In the genomic region with DNA sequence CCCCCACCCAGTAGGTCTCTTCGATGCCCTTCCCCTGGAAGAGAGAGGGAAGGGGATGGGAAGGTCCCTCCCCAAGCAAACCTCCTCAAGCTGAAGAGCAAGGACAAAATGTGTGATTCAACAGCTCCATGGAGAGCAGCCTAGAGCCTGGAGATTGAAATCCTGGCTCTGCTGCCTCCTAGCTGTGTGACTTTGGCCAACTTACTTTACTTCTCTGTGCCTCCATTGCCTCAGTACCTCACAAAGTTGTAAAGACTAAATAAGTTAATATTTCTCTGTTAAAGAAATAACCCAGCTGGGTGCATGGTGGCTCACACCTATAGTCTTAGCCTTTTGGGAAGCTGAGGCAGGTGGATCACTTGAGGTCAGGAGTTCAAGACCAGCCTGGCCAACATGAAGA, we compare ENCODE assay signal across 28 cellular contexts.
"Had no signal": no experiment of that assay in that cellular context is flagged by ENCODE, and none has a peak within 500 bp of the region (broad histone marks: within the 10 kb centered on the region; RNA-seq: fewer than 3 reads in every experiment).

No MANE protein-coding gene starts in this region.

- ATAC-seq: natural killer cell; stimulated activated memory B cell treated with anti-CD40 and anti-IgM and Interleukin-4, amounts not matched to agents 10 μg/mL and 1 μg/mL and 100 μg/mL, for 72 hours; stimulated activated naive CD8-positive, alpha-beta T cell treated with anti-CD3 and anti-CD28 coated beads, Interleukin-15, amount 100 ng/mL, for 72 hours had no signal

- H3K4me2 ChIP-seq: hepatocyte, neural progenitor cell had no signal

- FAIRE-seq: small intestine had no signal

- DNase-seq: islet precursor cell; left ventricle myocardium inferior; mesendoderm; naive B cell; natural killer cell; nephron progenitor cell; occipital lobe; ovary; sigmoid colon; small intestine; stimulated activated CD4-positive, alpha-beta T cell treated with anti-CD3 and anti-CD28 coated beads, Interleukin-1b, Interleukin-23, amount 100 ng/mL, for 48 hours; stimulated activated CD4-positive, alpha-beta T cell treated with anti-CD3 and anti-CD28 coated beads, Interleukin-2, amount 100 ng/mL, for 48 hours; stimulated activated CD4-positive, alpha-beta T cell treated with anti-CD3 and anti-CD28 coated beads, Interleukin-4, amount 100 ng/mL, for 4 hours; stimulated activated CD8-positive, alpha-beta memory T cell treated with anti-CD3 and anti-CD28 coated beads, Interleukin-4, amount 100 ng/mL, for 48 hours; stimulated activated naive CD4-positive, alpha-beta T cell treated with Interleukin-2 at 50 U/mL for 16 hours; stimulated activated naive CD8-positive, alpha-beta T cell treated with anti-CD3 and anti-CD28 coated beads, Interleukin-15, amount 100 ng/mL, for 72 hours; substantia nigra; upper lobe of left lung had no signal

- H3K4me3 ChIP-seq: hepatocyte, left ventricle myocardium inferior, lung, neural progenitor cell, ovary, right atrium auricular region, sigmoid colon, tibial nerve, upper lobe of left lung, vagina had no signal

- H3K27ac Mint-ChIP-seq: mesothelial cell of epicardium; naive B cell; natural killer cell; nephron progenitor cell; progenitor cell of endocrine pancreas; stimulated activated memory B cell treated with anti-CD40 and anti-IgM and Interleukin-4, amounts not matched to agents 10 μg/mL and 1 μg/mL and 100 μg/mL, for 72 hours; stimulated activated naive CD8-positive, alpha-beta T cell treated with anti-CD3 and anti-CD28 coated beads, Interleukin-15, amount 100 ng/mL, for 72 hours had no signal

- H3K36me3 ChIP-seq: left ventricle myocardium inferior, neural progenitor cell, neutrophil, ovary, right atrium auricular region, sigmoid colon, tibial nerve, upper lobe of left lung, vagina had no signal

- H3K4me3 Mint-ChIP-seq: mesothelial cell of epicardium; naive B cell; natural killer cell; nephron progenitor cell; neural progenitor cell; stimulated activated memory B cell treated with anti-CD40 and anti-IgM and Interleukin-4, amounts not matched to agents 10 μg/mL and 1 μg/mL and 100 μg/mL, for 72 hours; stimulated activated naive CD8-positive, alpha-beta T cell treated with anti-CD3 and anti-CD28 coated beads, Interleukin-15, amount 100 ng/mL, for 72 hours had no signal

- H3K36me3 Mint-ChIP-seq: mesothelial cell of epicardium; naive B cell; natural killer cell; neural progenitor cell; stimulated activated memory B cell treated with anti-CD40 and anti-IgM and Interleukin-4, amounts not matched to agents 10 μg/mL and 1 μg/mL and 100 μg/mL, for 72 hours had no signal

- H3K79me2 ChIP-seq: hepatocyte had no signal

- H3K27ac ChIP-seq: left ventricle myocardium inferior, neural progenitor cell, neutrophil, ovary, right atrium auricular region, sigmoid colon, tibial nerve, upper lobe of left lung, vagina had no signal

- H3K9me3 ChIP-seq: left ventricle myocardium inferior, neutrophil, ovary, right atrium auricular region, sigmoid colon, tibial nerve, upper lobe of left lung, vagina had no signal

- H2AFZ ChIP-seq: hepatocyte, neural progenitor cell had no signal

- H3K9ac ChIP-seq: neural progenitor cell had no signal

- H3K27me3 ChIP-seq: hepatocyte, neural progenitor cell, ovary, right atrium auricular region, sigmoid colon, tibial nerve, upper lobe of left lung, vagina had no signal

- H3K9me3 Mint-ChIP-seq: mesothelial cell of epicardium; naive B cell; natural killer cell; nephron progenitor cell; neural progenitor cell; stimulated activated memory B cell treated with anti-CD40 and anti-IgM and Interleukin-4, amounts not matched to agents 10 μg/mL and 1 μg/mL and 100 μg/mL, for 72 hours; stimulated activated naive CD8-positive, alpha-beta T cell treated with anti-CD3 and anti-CD28 coated beads, Interleukin-15, amount 100 ng/mL, for 72 hours had no signal

- H3K4me1 ChIP-seq: left ventricle myocardium inferior, neural progenitor cell, right atrium auricular region, sigmoid colon, tibial nerve, upper lobe of left lung, vagina had no signal
